Comparison of ENCODE assay signal across 2 cellular contexts in genomic region chr4:26238426-26238781, GRCh38.
TF ChIP-seq lines count a peak whose summit lies in the region.

No MANE protein-coding gene starts in this region.

TF ChIP-seq in WTC11, 78 proteins besides CTCF, POLR2A, EP300 and RAD21 (continued from another document):
- TF ChIP-seq HMGXB4 (CRISPR knock-in tag; IDR thresholded peaks at IDR 0.05), result no peak
- TF ChIP-seq STAT6 (CRISPR knock-in tag; conservative IDR thresholded peaks at IDR 0.05; ENCODE audit: low read depth), result no peak
- TF ChIP-seq RELA (CRISPR knock-in tag; IDR thresholded peaks at IDR 0.05; ENCODE audit: borderline replicate concordance), result no peak
- no peak for TF ChIP-seq SMAD3 (CRISPR knock-in tag; IDR thresholded peaks at IDR 0.05; ENCODE audit: borderline replicate concordance)
- no peak for TF ChIP-seq PRDM15 (CRISPR knock-in tag; IDR thresholded peaks at IDR 0.05)
- no peak for TF ChIP-seq NR1H2 (CRISPR knock-in tag; IDR thresholded peaks at IDR 0.05)

TF ChIP-seq in HepG2, 621 proteins besides CTCF, POLR2A, EP300 and RAD21 (continued from another document):
- TF ChIP-seq ZNF18 (CRISPR knock-in tag; IDR thresholded peaks at IDR 0.05; ENCODE audit: insufficient replicate concordance), result no peak
- TF ChIP-seq ZNF138 (CRISPR knock-in tag; IDR thresholded peaks at IDR 0.05; ENCODE audit: low read depth), result no peak
- no peak for TF ChIP-seq CREB1 (IDR thresholded peaks at IDR 0.05)
- TF ChIP-seq CREB1 (CRISPR knock-in tag; IDR thresholded peaks at IDR 0.05), result peak; percentile 22; the same call in 1 of the 2 replicates
- TF ChIP-seq SIX1 (CRISPR knock-in tag; IDR thresholded peaks at IDR 0.05; ENCODE audit: borderline replicate concordance), result peak; percentile 64; the same call in 1 of the 2 replicates
- TF ChIP-seq FOXA1 (IDR thresholded peaks at IDR 0.05), result no peak
- TF ChIP-seq FOXA1 (CRISPR knock-in tag; IDR thresholded peaks at IDR 0.05), result 0 out of 2 replicates have a peak, but pooled peaks have one; percentile 19
- 0 out of 2 replicates have a peak, but pooled peaks have one; percentile 7 for TF ChIP-seq ZNF644 (CRISPR knock-in tag; IDR thresholded peaks at IDR 0.05; ENCODE audit: low read depth)
- peak; percentile 39; the same call in 1 of the 2 replicates for TF ChIP-seq HMG20A (CRISPR knock-in tag; IDR thresholded peaks at IDR 0.05; ENCODE audit: borderline replicate concordance)
- peak; percentile 37; the same call in 1 of the 2 replicates for TF ChIP-seq HNF4A (CRISPR knock-in tag; IDR thresholded peaks at IDR 0.05)
- TF ChIP-seq ZFX (CRISPR knock-in tag; IDR thresholded peaks at IDR 0.05; ENCODE audit: low read depth), result no peak
- no peak for TF ChIP-seq ZNF33B (CRISPR knock-in tag; IDR thresholded peaks at IDR 0.05)
- TF ChIP-seq ZNF292 (CRISPR knock-in tag; IDR thresholded peaks at IDR 0.05; ENCODE audit: borderline replicate concordance, low read depth), result 0 out of 2 replicates have a peak, but pooled peaks have one; percentile 48
- TF ChIP-seq KLF9 (CRISPR knock-in tag; IDR thresholded peaks at IDR 0.05; ENCODE audit: low read depth), result no peak
- no peak for TF ChIP-seq KLF12 (CRISPR knock-in tag; IDR thresholded peaks at IDR 0.05; ENCODE audit: borderline replicate concordance)
- TF ChIP-seq SRSF1 (optimal IDR thresholded peaks at IDR 0.05; ENCODE audit: low read depth, low read length), result no peak
- peak in 1 of 2 experiments; percentile 38; a peak in 2 of 4 replicates for TF ChIP-seq NR2F1 (CRISPR knock-in tag; IDR thresholded peaks at IDR 0.05)
- no peak for TF ChIP-seq SMC3 (IDR thresholded peaks at IDR 0.05; ENCODE audit: low read length)
- no peak for TF ChIP-seq RBAK (CRISPR knock-in tag; IDR thresholded peaks at IDR 0.05)
- no peak for TF ChIP-seq RBM39 (IDR thresholded peaks at IDR 0.05; ENCODE audit: low read depth, low read length, poor library complexity, severe bottlenecking)
- peak; percentile 34; the same call in 1 of the 2 replicates for TF ChIP-seq HNF4G (IDR thresholded peaks at IDR 0.05; ENCODE audit: borderline replicate concordance, low read depth, low read length)
- no peak for TF ChIP-seq HNF4G (CRISPR knock-in tag; IDR thresholded peaks at IDR 0.05; ENCODE audit: borderline replicate concordance, low read depth)
